28 cellular contexts compared by ENCODE assay signal in the genomic region with DNA sequence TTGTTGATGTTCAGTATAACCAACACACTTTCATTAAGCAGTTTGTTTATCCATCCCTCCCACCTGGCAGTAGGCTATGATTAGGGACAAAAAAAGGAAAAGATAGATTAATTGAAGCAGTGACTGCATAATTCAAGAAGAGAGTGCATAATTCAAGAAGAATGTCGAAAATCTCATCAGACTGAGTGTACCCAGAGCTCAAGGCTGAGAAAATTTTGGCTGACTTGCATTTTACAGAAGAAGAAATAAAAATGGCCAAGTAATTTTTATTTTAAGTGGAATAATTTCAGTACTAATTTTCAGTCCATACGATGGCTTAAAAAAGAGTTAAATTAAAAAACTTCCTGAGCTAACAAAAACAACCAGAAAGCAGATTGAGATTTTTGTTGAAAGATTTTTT.
DNase-seq lines count a peak whose midpoint lies in the region; ATAC-seq, FAIRE-seq and TF ChIP-seq lines count a peak whose summit lies in the region.
"Had no signal": no experiment of that assay in that cellular context is flagged by ENCODE, and none has a peak within 500 bp of the region (broad histone marks: within the 10 kb centered on the region; RNA-seq: fewer than 3 reads in every experiment).

No MANE protein-coding gene starts in this region.

- SMC1A ChIA-PET in GM12878 (lab: Charles Lee; ENCODE audit: uncharacterized antibody, unreplicated experiment): interaction anchor here (0.7 to 3.1 kb wide), 3 partner anchors 10 to 53 kb away, joined by 3 to 12 read pairs (median 4); no protein-coding TSS in a partner anchor

- H3K4me1 ChIP-seq in HepG2 (ENCODE audit: insufficient read depth, low read length) (no peaks in the 10 kb centered on the region), right lobe of liver (no peaks in the 10 kb centered on the region), GM12878 (ENCODE audit: control insufficient read depth, insufficient read depth, low read length) (peaks cover 5% of the 10 kb centered on the region; the same call in 1 of the 2 replicates), smooth muscle cell (ENCODE audit: low read depth) (no peaks in the 10 kb centered on the region), neural progenitor cell (peaks cover 4% of the 10 kb centered on the region)
- H3K4me1 ChIP-seq: HAP-1, SJCRH30 had no signal

- no peak for ATAC-seq in HepG2
- no peak for ATAC-seq in right lobe of liver
- no peak for ATAC-seq in GM12878
- ATAC-seq: SK-N-SH treated with all-trans-retinoic acid at 6 μM for 48 hours had no signal

- H3K9me3 Mint-ChIP-seq in neural progenitor cell: no peaks in the 10 kb centered on the region
- H3K9me3 Mint-ChIP-seq: CD4-positive, alpha-beta T cell; HFFc6 had no signal

- no peak overlapping the region for H3K27ac Mint-ChIP-seq in neural progenitor cell
- H3K27ac Mint-ChIP-seq: CD4-positive, alpha-beta T cell; HFFc6 had no signal

- no peak overlapping the region for H3K4me3 ChIP-seq in HepG2 (replicated peaks in 1 of 3; ENCODE audit: insufficient read depth in 1 of 3, low read depth in 2 of 3, low read length in 3 of 3)
- no peak overlapping the region for H3K4me3 ChIP-seq in right lobe of liver
- no peak overlapping the region for H3K4me3 ChIP-seq in GM12878
- H3K4me3 ChIP-seq in smooth muscle cell: no peak overlapping the region
- no peak overlapping the region for H3K4me3 ChIP-seq in neural progenitor cell
- H3K4me3 ChIP-seq: BLaER1 treated with 17β-estradiol and CSF1 and Interleukin-3, amounts not matched to agents 10 nM and 100 nM; HAP-1; SJCRH30 had no signal

- H3K79me2 ChIP-seq in HepG2 (ENCODE audit: insufficient read depth, low read length): no peaks in the 10 kb centered on the region
- no peaks in the 10 kb centered on the region for H3K79me2 ChIP-seq in GM12878 (ENCODE audit: control insufficient read depth, insufficient read depth, low read length)
- H3K79me2 ChIP-seq in smooth muscle cell (ENCODE audit: low read depth): peaks cover 4% of the 10 kb centered on the region
- no peaks in the 10 kb centered on the region for H3K79me2 ChIP-seq in neural progenitor cell (ENCODE audit: low read depth)

- H2AFZ ChIP-seq in HepG2 (ENCODE audit: low read length) (no peak overlapping the region), GM12878 (ENCODE audit: control insufficient read depth, low read depth, low read length) (no peak overlapping the region), smooth muscle cell (ENCODE audit: low read depth) (no peak overlapping the region), neural progenitor cell (replicated peaks) (no peak overlapping the region)

- no peak for TF ChIP-seq EP300 in HepG2 (IDR thresholded peaks at IDR 0.05; ENCODE audit: low read depth in 2 of 2, low read length in 2 of 2)
- TF ChIP-seq EP300 in HepG2 (CRISPR knock-in tag; IDR thresholded peaks at IDR 0.05; ENCODE audit: borderline replicate concordance): no peak
- no peak for TF ChIP-seq EP300 in GM12878 (IDR thresholded peaks at IDR 0.05; ENCODE audit: borderline replicate concordance in 1 of 2, control insufficient read depth in 1 of 2, low read depth in 2 of 2, low read length in 2 of 2)

- POLR2A ChIA-PET in HepG2 (lab: Yijun Ruan, JAX): no interaction called here
- POLR2A ChIA-PET in GM12878 (lab: Charles Lee): interaction anchor here (0.6 kb wide), 1 partner anchor 215 kb away, joined by 3 read pairs; no protein-coding TSS in a partner anchor

- peaks cover 13 to 71% of the 10 kb centered on the region in 2 experiments for H3K36me3 ChIP-seq in HepG2 (replicated peaks in 1 of 2; ENCODE audit: control insufficient read depth in 1 of 2, insufficient read depth in 2 of 2, low read length in 2 of 2)
- peaks cover 0 to 47% (median 24%) of the 10 kb centered on the region in 4 donors for H3K36me3 ChIP-seq in right lobe of liver
- peaks cover 6 to 18% of the 10 kb centered on the region in 2 experiments; a peak in 3 of 4 replicates for H3K36me3 ChIP-seq in GM12878 (ENCODE audit: control insufficient read depth in 2 of 2, insufficient read depth in 2 of 2, low read length in 1 of 2)
- H3K36me3 ChIP-seq in smooth muscle cell (ENCODE audit: low read depth): peaks cover 34% of the 10 kb centered on the region
- H3K36me3 ChIP-seq in neural progenitor cell: peaks cover 4% of the 10 kb centered on the region

- in situ Hi-C loops in HepG2 (cut with HindIII; ENCODE audit: extremely low pct_ligation_motif_present, low pct_unique_long_range_greater_than_20kb) (no loop called here), GM12878 (cut with MboI) (no loop called here)

- intact Hi-C loops in HepG2 (cut with micrococcal nuclease; ENCODE audit: unreplicated experiment): no loop called here
- intact Hi-C loops in right lobe of liver (cut with DNase I): no loop called here
- intact Hi-C loops in GM12878 (cut with micrococcal nuclease; ENCODE audit: unreplicated experiment): no loop called here

- H3K27ac ChIP-seq in HepG2 (ENCODE audit: extremely low read length, insufficient read depth, low read length) (no peak overlapping the region), right lobe of liver (no peak overlapping the region), GM12878 (ENCODE audit: control insufficient read depth, insufficient read depth) (peak overlapping the region; percentile 7; the same call in 1 of the 2 replicates), smooth muscle cell (ENCODE audit: low read depth) (no peak overlapping the region), neural progenitor cell (no peak overlapping the region)
- H3K27ac ChIP-seq: BLaER1 treated with 17β-estradiol and CSF1 and Interleukin-3, amounts not matched to agents 10 nM and 100 nM; SJCRH30 had no signal

- H3K36me3 Mint-ChIP-seq in neural progenitor cell: peaks cover 29% of the 10 kb centered on the region

- BruUV-seq in HepG2 (replicated peaks; lab: Mats Ljungman, UMichigan): no TSS peak
- no TSS peak for BruUV-seq in GM12878 (replicated peaks; lab: Mats Ljungman, UMichigan)

- 96% methylated on average over 2 of the region's 2 CpGs for WGBS in HepG2 (ENCODE audit: low lambda C conversion rate)
- 75% methylated on average over 2 of the region's 2 CpGs for WGBS in right lobe of liver (ENCODE audit: insufficient coverage, low coverage, low lambda C conversion rate, missing lambda C conversion rate)
- WGBS in GM12878 (ENCODE audit: insufficient coverage, insufficient replicate concordance, low lambda C conversion rate, missing lambda C conversion rate): 48% methylated on average over 2 of the region's 2 CpGs
- 94% methylated on average over 2 of the region's 2 CpGs for WGBS in smooth muscle cell (ENCODE audit: low lambda C conversion rate)

- TF ChIP-seq POLR2A in HepG2 (IDR thresholded peaks at IDR 0.05; ENCODE audit: insufficient read depth in 1 of 2, low read depth in 2 of 2, low read length in 2 of 2): no peak
- no peak for TF ChIP-seq POLR2A in right lobe of liver (IDR thresholded peaks at IDR 0.05)
- TF ChIP-seq POLR2A in GM12878 (IDR thresholded peaks at IDR 0.05; ENCODE audit: low read depth, low read length): no peak

- H3K27me3 Mint-ChIP-seq in neural progenitor cell (ENCODE audit: insufficient read depth, low read depth): no peaks in the 10 kb centered on the region
- H3K27me3 Mint-ChIP-seq: CD4-positive, alpha-beta T cell had no signal

- H3K9ac ChIP-seq in HepG2 (ENCODE audit: insufficient read depth, low read depth, low read length) (no peak overlapping the region), GM12878 (ENCODE audit: control insufficient read depth, insufficient read depth, low read length) (no peak overlapping the region), smooth muscle cell (ENCODE audit: low read depth) (no peak overlapping the region), neural progenitor cell (no peak overlapping the region)
- H3K9ac ChIP-seq: BLaER1 treated with 17β-estradiol and CSF1 and Interleukin-3, amounts not matched to agents 10 nM and 100 nM had no signal

- H3K9me3 ChIP-seq in HepG2 (ENCODE audit: low read length) (no peaks in the 10 kb centered on the region), right lobe of liver (no peaks in the 10 kb centered on the region), GM12878 (replicated peaks; ENCODE audit: control insufficient read depth, insufficient read depth, low read length) (no peaks in the 10 kb centered on the region), smooth muscle cell (replicated peaks; ENCODE audit: low read depth) (no peaks in the 10 kb centered on the region), neural progenitor cell (ENCODE audit: low read depth) (no peaks in the 10 kb centered on the region)
- H3K9me3 ChIP-seq: BLaER1 treated with 17β-estradiol and CSF1 and Interleukin-3, amounts not matched to agents 10 nM and 100 nM; HAP-1; SJCRH30 had no signal

- TF ChIP-seq RAD21 in HepG2 (CRISPR knock-in tag; IDR thresholded peaks at IDR 0.05) (no peak), GM12878 (IDR thresholded peaks at IDR 0.05; ENCODE audit: insufficient read depth, low read depth, low read length) (no peak)

- TF ChIP-seq CTCF in HepG2 (CRISPR knock-in tag; IDR thresholded peaks at IDR 0.05) (no peak), right lobe of liver (IDR thresholded peaks at IDR 0.05) (no peak), GM12878 (IDR thresholded peaks at IDR 0.05 in 2 of 3, conservative IDR thresholded peaks at IDR 0.05 in 1 of 3; ENCODE audit: control insufficient read depth in 2 of 3, extremely low read depth in 1 of 3, insufficient read depth in 1 of 3, low read depth in 3 of 3, low read length in 3 of 3) (no peak), smooth muscle cell (IDR thresholded peaks at IDR 0.05; ENCODE audit: borderline replicate concordance, insufficient read depth, poor library complexity, severe bottlenecking) (no peak), neural progenitor cell (IDR thresholded peaks at IDR 0.05) (no peak)

- H3K4me1 Mint-ChIP-seq in neural progenitor cell: peaks cover 2% of the 10 kb centered on the region

- H4K20me1 ChIP-seq in HepG2 (ENCODE audit: insufficient read depth, low read length): no peaks in the 10 kb centered on the region
- H4K20me1 ChIP-seq in GM12878 (ENCODE audit: control insufficient read depth, insufficient read depth): no peaks in the 10 kb centered on the region
- H4K20me1 ChIP-seq in smooth muscle cell (ENCODE audit: low read depth): peaks cover 25% of the 10 kb centered on the region
- H4K20me1 ChIP-seq in neural progenitor cell (ENCODE audit: low read depth): no peaks in the 10 kb centered on the region
- H4K20me1 ChIP-seq: BLaER1 treated with 17β-estradiol and CSF1 and Interleukin-3, amounts not matched to agents 10 nM and 100 nM had no signal

- H3K27me3 ChIP-seq in HepG2 (ENCODE audit: control insufficient read depth in 1 of 2, insufficient read depth in 2 of 2, low read length in 2 of 2) (no peaks in the 10 kb centered on the region), right lobe of liver (no peaks in the 10 kb centered on the region), GM12878 (replicated peaks in 1 of 2; ENCODE audit: control insufficient read depth in 2 of 2, insufficient read depth in 2 of 2, low read length in 1 of 2) (no peaks in the 10 kb centered on the region), smooth muscle cell (ENCODE audit: low read depth) (no peaks in the 10 kb centered on the region), neural progenitor cell (no peaks in the 10 kb centered on the region)
- H3K27me3 ChIP-seq: BLaER1 treated with 17β-estradiol and CSF1 and Interleukin-3, amounts not matched to agents 10 nM and 100 nM; SJCRH30 had no signal

- H3K4me2 ChIP-seq in HepG2 (ENCODE audit: low read depth, low read length) (no peak overlapping the region), GM12878 (ENCODE audit: control insufficient read depth, insufficient read depth) (no peak overlapping the region), smooth muscle cell (no peak overlapping the region), neural progenitor cell (no peak overlapping the region)
- H3K4me2 ChIP-seq: BLaER1 treated with 17β-estradiol and CSF1 and Interleukin-3, amounts not matched to agents 10 nM and 100 nM had no signal

- no peak overlapping the region for H3K4me3 Mint-ChIP-seq in neural progenitor cell
- H3K4me3 Mint-ChIP-seq: CD4-positive, alpha-beta T cell; HFFc6 had no signal

- no peak for DNase-seq in HepG2 (ENCODE audit: low spot score)
- no peak for DNase-seq in right lobe of liver
- no peak for DNase-seq in GM12878 (ENCODE audit: low read depth, low spot score)
- no peak for DNase-seq in NK-92 (lab: John Stamatoyannopoulos, UW; ENCODE audit: unreplicated experiment)
- DNase-seq in smooth muscle cell (lab: John Stamatoyannopoulos, UW; ENCODE audit: unreplicated experiment): no peak
- no peak for DNase-seq in neural progenitor cell (ENCODE audit: low spot score)
- DNase-seq in NCI-H1105 treated with DMSO at 0.1 percent for 48 hours (lab: John Stamatoyannopoulos, UW): no peak
- DNase-seq: 8988T; AML-193; CD4-positive, alpha-beta T cell; COR-L47; DMS53; GOT3; HFFc6; Karpas-422; NCI-H1092; NCI-H1436; NCI-H187; NCI-H2081 treated with DMSO at 0.1 percent for 48 hours; NCI-H2171; NCI-H226; NCI-H510A; NCI-H69; SJCRH30 had no signal

- RAD21 ChIA-PET in GM12878 (lab: Charles Lee; ENCODE audit: unreplicated experiment): no interaction called here

- FAIRE-seq in HepG2 (lab: Jason Lieb, UNC) (no peak), GM12878 (lab: Jason Lieb, UNC) (no peak), islet of Langerhans (lab: Jason Lieb, UNC) (peak; percentile 65)

- H3F3A ChIP-seq in smooth muscle cell (ENCODE audit: low read depth) (no peaks in the 10 kb centered on the region), neural progenitor cell (ENCODE audit: low read depth) (no peaks in the 10 kb centered on the region)

- CTCF ChIA-PET in HepG2 (lab: Yijun Ruan, JAX; ENCODE audit: low intra/inter-chr PET ratio, low total read pairs) (no interaction called here), GM12878 (lab: Yijun Ruan, JAX) (interaction anchor here (1.9 kb wide), 1 partner anchor 11 kb away, joined by 12 read pairs; no protein-coding TSS in a partner anchor)
